ENCODE assay signal across 9 cellular contexts in genomic region chr19:51903192-51903591, GRCh38. TPM values are rescaled to one million over a fixed set of nuclear protein-coding genes. Genes with fewer than 3 reads are reported as not detected.
DNase-seq lines count a peak whose midpoint lies in the region; ATAC-seq, FAIRE-seq and TF ChIP-seq lines count a peak whose summit lies in the region.
"Had no signal": no experiment of that assay in that cellular context is flagged by ENCODE, and none has a peak within 500 bp of the region (broad histone marks: within the 10 kb centered on the region; RNA-seq: fewer than 3 reads in every experiment).

No MANE protein-coding gene starts in this region.

- intact Hi-C loops in activated naive CD4-positive, alpha-beta T cell treated with anti-CD3 and anti-CD28 coated beads for 36 hours (cut with micrococcal nuclease): no loop called here
- intact Hi-C loops in GM12878 (cut with micrococcal nuclease; ENCODE audit: unreplicated experiment): no loop called here

- H3K4me1 ChIP-seq in GM12878 (ENCODE audit: control insufficient read depth, insufficient read depth, low read length) (no peaks in the 10 kb centered on the region), suprapubic skin (peaks cover 11% of the 10 kb centered on the region)

- no peak for TF ChIP-seq EP300 in GM12878 (IDR thresholded peaks at IDR 0.05; ENCODE audit: borderline replicate concordance in 1 of 2, control insufficient read depth in 1 of 2, low read depth in 2 of 2, low read length in 2 of 2)
- TF ChIP-seq EP300 in suprapubic skin (IDR thresholded peaks at IDR 0.05): no peak

- CTCF ChIA-PET in activated naive CD4-positive, alpha-beta T cell treated with anti-CD3 and anti-CD28 coated beads for 36 hours (lab: Charles Lee): interaction anchor here (1.1 kb wide), 1 partner anchor 238 kb away, joined by 3 read pairs; no protein-coding TSS in a partner anchor
- CTCF ChIA-PET in GM12878 (lab: Yijun Ruan, JAX): no interaction called here

- peak overlapping the region; percentile 96 for H3K4me3 Mint-ChIP-seq in activated naive CD4-positive, alpha-beta T cell treated with anti-CD3 and anti-CD28 coated beads for 36 hours
- H3K4me3 Mint-ChIP-seq in mesothelial cell of epicardium: peak overlapping the region; percentile 99

- SMC1A ChIA-PET in GM12878 (lab: Charles Lee; ENCODE audit: uncharacterized antibody, unreplicated experiment): no interaction called here

- no peaks in the 10 kb centered on the region for H4K20me1 ChIP-seq in GM12878 (ENCODE audit: control insufficient read depth, insufficient read depth)

- POLR2A ChIA-PET in GM12878 (lab: Charles Lee): no interaction called here

- H3K27me3 Mint-ChIP-seq in activated naive CD4-positive, alpha-beta T cell treated with anti-CD3 and anti-CD28 coated beads for 36 hours (ENCODE audit: low read depth): peaks cover 16% of the 10 kb centered on the region
- H3K27me3 Mint-ChIP-seq in mesothelial cell of epicardium (ENCODE audit: low read depth): no peaks in the 10 kb centered on the region

- H3K27me3 ChIP-seq in GM12878 (replicated peaks in 1 of 2; ENCODE audit: control insufficient read depth in 2 of 2, insufficient read depth in 2 of 2, low read length in 1 of 2) (no peaks in the 10 kb centered on the region), suprapubic skin (peaks cover 11% of the 10 kb centered on the region)
- H3K27me3 ChIP-seq: thyroid gland had no signal

- BruUV-seq in GM12878 (replicated peaks; lab: Mats Ljungman, UMichigan): no TSS peak

- no peak for DNase-seq in activated naive CD4-positive, alpha-beta T cell treated with anti-CD3 and anti-CD28 coated beads for 36 hours
- no peak for DNase-seq in activated naive CD4-positive, alpha-beta T cell treated with anti-CD3 and anti-CD28 coated beads, Interleukin-2, amount 50 U/mL, for 16 hours
- DNase-seq in GM12878 (ENCODE audit: low read depth, low spot score) (no peak), mesothelial cell of epicardium (ENCODE audit: low spot score in 2 of 2, unreplicated experiment in 2 of 2) (no peak), suprapubic skin (ENCODE audit: low spot score in 2 of 2) (no peak), cerebellar cortex (ENCODE audit: low spot score) (no peak)

- H3K4me1 Mint-ChIP-seq in activated naive CD4-positive, alpha-beta T cell treated with anti-CD3 and anti-CD28 coated beads for 36 hours (ENCODE audit: low read depth): peaks cover 19% of the 10 kb centered on the region
- peaks cover 14% of the 10 kb centered on the region for H3K4me1 Mint-ChIP-seq in mesothelial cell of epicardium

- TF ChIP-seq RAD21 in GM12878 (IDR thresholded peaks at IDR 0.05; ENCODE audit: insufficient read depth, low read depth, low read length): no peak

- TF ChIP-seq CTCF in GM12878 (IDR thresholded peaks at IDR 0.05 in 2 of 3, conservative IDR thresholded peaks at IDR 0.05 in 1 of 3; ENCODE audit: control insufficient read depth in 2 of 3, extremely low read depth in 1 of 3, insufficient read depth in 1 of 3, low read depth in 3 of 3, low read length in 3 of 3) (no peak), mesothelial cell of epicardium (IDR thresholded peaks at IDR 0.05; ENCODE audit: unreplicated experiment) (no peak), suprapubic skin (IDR thresholded peaks at IDR 0.05) (no peak)

- no peak overlapping the region for H3K4me3 ChIP-seq in GM12878
- H3K4me3 ChIP-seq in suprapubic skin: peak overlapping the region; percentile 60

- H3K27ac Mint-ChIP-seq in activated naive CD4-positive, alpha-beta T cell treated with anti-CD3 and anti-CD28 coated beads for 36 hours: no peak overlapping the region
- no peak overlapping the region for H3K27ac Mint-ChIP-seq in mesothelial cell of epicardium

- peaks cover under 1 to 7% of the 10 kb centered on the region in 2 experiments; a peak in 3 of 4 replicates for H3K36me3 ChIP-seq in GM12878 (ENCODE audit: control insufficient read depth in 2 of 2, insufficient read depth in 2 of 2, low read length in 1 of 2)
- H3K36me3 ChIP-seq in suprapubic skin: peaks cover 26% of the 10 kb centered on the region

- WGBS in GM12878 (ENCODE audit: insufficient coverage, insufficient replicate concordance, low lambda C conversion rate, missing lambda C conversion rate): 87% methylated on average over 8 of the region's 8 CpGs
- WGBS in suprapubic skin: 73% methylated on average over 8 of the region's 8 CpGs

- peaks cover 54% of the 10 kb centered on the region for H3K9me3 Mint-ChIP-seq in activated naive CD4-positive, alpha-beta T cell treated with anti-CD3 and anti-CD28 coated beads for 36 hours
- peaks cover 56% of the 10 kb centered on the region for H3K9me3 Mint-ChIP-seq in mesothelial cell of epicardium

- no peak for FAIRE-seq in GM12878 (lab: Jason Lieb, UNC)

- no peak for ATAC-seq in GM12878
- ATAC-seq in GM18520 (IDR thresholded peaks at IDR 0.05; ENCODE audit: unreplicated experiment): no peak
- no peak for ATAC-seq in HG02678 (IDR thresholded peaks at IDR 0.05; ENCODE audit: unreplicated experiment)

- RAD21 ChIA-PET in GM12878 (lab: Charles Lee; ENCODE audit: unreplicated experiment): no interaction called here

- no peak overlapping the region for H2AFZ ChIP-seq in GM12878 (ENCODE audit: control insufficient read depth, low read depth, low read length)

- TF ChIP-seq POLR2A in GM12878 (IDR thresholded peaks at IDR 0.05; ENCODE audit: low read depth, low read length) (no peak), suprapubic skin (IDR thresholded peaks at IDR 0.05) (no peak)

- no peak overlapping the region for H3K27ac ChIP-seq in GM12878 (ENCODE audit: control insufficient read depth, insufficient read depth)
- no peak overlapping the region for H3K27ac ChIP-seq in suprapubic skin
- H3K27ac ChIP-seq: thyroid gland had no signal

- 0 out of 2 replicates have a peak overlapping the region, but pooled peaks have one; percentile 7 for H3K4me2 ChIP-seq in GM12878 (ENCODE audit: control insufficient read depth, insufficient read depth)

- no peak overlapping the region for H3K9ac ChIP-seq in GM12878 (ENCODE audit: control insufficient read depth, insufficient read depth, low read length)

- in situ Hi-C loops in GM12878 (cut with MboI): no loop called here

- H3K9me3 ChIP-seq in GM12878 (replicated peaks; ENCODE audit: control insufficient read depth, insufficient read depth, low read length) (peaks cover 43% of the 10 kb centered on the region), suprapubic skin (no peaks in the 10 kb centered on the region)
- H3K9me3 ChIP-seq: thyroid gland had no signal

- peaks cover 8% of the 10 kb centered on the region for H3K79me2 ChIP-seq in GM12878 (ENCODE audit: control insufficient read depth, insufficient read depth, low read length)

- peaks cover 84% of the 10 kb centered on the region for H3K36me3 Mint-ChIP-seq in activated naive CD4-positive, alpha-beta T cell treated with anti-CD3 and anti-CD28 coated beads for 36 hours (ENCODE audit: low read depth)
- peaks cover 55% of the 10 kb centered on the region for H3K36me3 Mint-ChIP-seq in mesothelial cell of epicardium

RNA-seq across cellular contexts. Expression of gene ZNF649, which starts 1.6 kb away (rescaled TPM):
- total RNA-seq in activated naive CD4-positive, alpha-beta T cell treated with anti-CD3 and anti-CD28 coated beads for 36 hours: 10 to 100 TPM; 10.4 to 11.6 TPM
- total RNA-seq in GM12878 (2013; cell fraction: nucleolus; rRNA removed): 100 and 104 TPM in 2 replicates
- 5.5 and 6.4 TPM in 2 replicates for total RNA-seq in GM12878 (2014; rRNA removed)
- total RNA-seq in GM12878 (2014; rRNA removed; fragmentation: Illumina TruSeq; extraction: Trizol): 9.7 TPM in 2 replicates
- 7.3 and 8.1 TPM in 2 replicates for total RNA-seq in GM12878 (2021)
- 3.0 TPM for polyA plus RNA-seq in GM12878 (2011; ENCODE audit: low read depth)
- polyA plus RNA-seq in GM12878 (2011; rRNA removed): 4.8 and 5.2 TPM in 2 replicates
- polyA plus RNA-seq in GM12878 (2011; cell fraction: cytosol; rRNA removed): 1.7 and 1.9 TPM in 2 replicates
- polyA plus RNA-seq in GM12878 (2011; cell fraction: nucleus; rRNA removed): 6.6 and 7.9 TPM in 2 replicates
- polyA plus RNA-seq in GM12878 (2012): 2.5 and 3.0 TPM in 2 replicates
- polyA plus RNA-seq in GM12878 (2014; fragmentation: Illumina TruSeq; extraction: Trizol): 5.1 and 5.8 TPM in 2 replicates
- polyA plus RNA-seq in GM12878 (2014; fragmentation: Nextera tagmentation; extraction: Ambion mirVana): under 1 TPM; 0.87 to 0.88 TPM
- 3.4 TPM in 2 replicates for polyA plus RNA-seq in GM12878 (2014; rRNA removed)
- 1 to 10 TPM; 4.3 to 4.7 TPM for polyA plus RNA-seq in GM12878 (2016; fragmentation: Nextera tagmentation; extraction: Ambion mirVana)
- polyA minus RNA-seq in GM12878 (2011; rRNA and poly(A)+ RNA removed): 11.9 and 16.2 TPM in 2 replicates
- polyA minus RNA-seq in GM12878 (2011; cell fraction: cytosol; rRNA and poly(A)+ RNA removed): 2.1 and 4.4 TPM in 2 replicates
- polyA minus RNA-seq in GM12878 (2011; cell fraction: nucleus; rRNA and poly(A)+ RNA removed): 16.8 and 22.4 TPM in 2 replicates
- 28.4 to 31.8 TPM (median 30.7 TPM) in 3 replicates for total RNA-seq in mesothelial cell of epicardium
- 10 to 100 TPM in 3 of 4 donors, 1 to 10 TPM in 1; 9.0 to 19.7 (median 14.3) TPM for total RNA-seq in suprapubic skin

RNA-seq across cellular contexts. Expression of gene ZNF577, which starts 15.4 kb away (rescaled TPM):
- 1 to 10 TPM; 5.4 to 5.6 TPM for total RNA-seq in activated naive CD4-positive, alpha-beta T cell treated with anti-CD3 and anti-CD28 coated beads for 36 hours
- total RNA-seq in GM12878 (2013; cell fraction: nucleolus; rRNA removed): 112 and 128 TPM in 2 replicates
- total RNA-seq in GM12878 (2014; rRNA removed) (5.6 and 6.0 TPM in 2 replicates), GM12878 (2014; rRNA removed; fragmentation: Illumina TruSeq; extraction: Trizol) (5.9 and 6.7 TPM in 2 replicates), GM12878 (2021) (4.3 and 6.1 TPM in 2 replicates), mesothelial cell of epicardium (23.0 to 27.4 TPM (median 23.1 TPM) in 3 replicates), suprapubic skin (10 to 100 TPM in 3 of 4 donors, 1 to 10 TPM in 1; 8.5 to 47.5 (median 17.9) TPM)
- polyA plus RNA-seq in GM12878 (2011; ENCODE audit: low read depth): 0.68 TPM
- polyA plus RNA-seq in GM12878 (2011; rRNA removed) (5.6 and 8.4 TPM in 2 replicates), GM12878 (2014; fragmentation: Illumina TruSeq; extraction: Trizol) (5.1 and 6.9 TPM in 2 replicates), GM12878 (2014; fragmentation: Nextera tagmentation; extraction: Ambion mirVana) (1 to 10 TPM; 1.0 to 1.4 TPM), GM12878 (2014; rRNA removed) (2.8 and 3.9 TPM in 2 replicates), GM12878 (2016; fragmentation: Nextera tagmentation; extraction: Ambion mirVana) (1 to 10 TPM; 2.9 TPM)
- 1.9 and 3.1 TPM in 2 replicates for polyA plus RNA-seq in GM12878 (2011; cell fraction: cytosol; rRNA removed)
- 14.3 and 15.2 TPM in 2 replicates for polyA plus RNA-seq in GM12878 (2011; cell fraction: nucleus; rRNA removed)
- 1.4 and 1.8 TPM in 2 replicates for polyA plus RNA-seq in GM12878 (2012)
- polyA minus RNA-seq in GM12878 (2011; rRNA and poly(A)+ RNA removed): 9.2 and 10.6 TPM in 2 replicates
- polyA minus RNA-seq in GM12878 (2011; cell fraction: cytosol; rRNA and poly(A)+ RNA removed): 0.83 and 1.5 TPM in 2 replicates
- 12.6 and 19.0 TPM in 2 replicates for polyA minus RNA-seq in GM12878 (2011; cell fraction: nucleus; rRNA and poly(A)+ RNA removed)

RNA-seq across cellular contexts. Expression of gene ZNF613, which starts 24.1 kb away (rescaled TPM):
- total RNA-seq in activated naive CD4-positive, alpha-beta T cell treated with anti-CD3 and anti-CD28 coated beads for 36 hours: 1 to 10 TPM; 2.0 to 3.1 TPM
- 12.4 and 15.0 TPM in 2 replicates for total RNA-seq in GM12878 (2013; cell fraction: nucleolus; rRNA removed)
- total RNA-seq in GM12878 (2014; rRNA removed): 4.4 and 4.9 TPM in 2 replicates
- total RNA-seq in GM12878 (2014; rRNA removed; fragmentation: Illumina TruSeq; extraction: Trizol): 6.9 and 7.8 TPM in 2 replicates
- 4.7 and 5.4 TPM in 2 replicates for total RNA-seq in GM12878 (2021)
- 2.1 TPM for polyA plus RNA-seq in GM12878 (2011; ENCODE audit: low read depth)
- polyA plus RNA-seq in GM12878 (2011; rRNA removed): 3.9 and 7.0 TPM in 2 replicates
- 2.5 and 4.1 TPM in 2 replicates for polyA plus RNA-seq in GM12878 (2011; cell fraction: cytosol; rRNA removed)
- polyA plus RNA-seq in GM12878 (2011; cell fraction: nucleus; rRNA removed): 2.4 and 3.8 TPM in 2 replicates
- 2.4 and 2.9 TPM in 2 replicates for polyA plus RNA-seq in GM12878 (2012)
- polyA plus RNA-seq in GM12878 (2014; fragmentation: Illumina TruSeq; extraction: Trizol): 5.3 and 7.1 TPM in 2 replicates
- 1 to 10 TPM; 3.3 to 5.1 TPM for polyA plus RNA-seq in GM12878 (2014; fragmentation: Nextera tagmentation; extraction: Ambion mirVana)
- 3.2 and 3.3 TPM in 2 replicates for polyA plus RNA-seq in GM12878 (2014; rRNA removed)
- 1 to 10 TPM; 5.8 to 7.1 TPM for polyA plus RNA-seq in GM12878 (2016; fragmentation: Nextera tagmentation; extraction: Ambion mirVana)
- 7.9 and 13.4 TPM in 2 replicates for polyA minus RNA-seq in GM12878 (2011; rRNA and poly(A)+ RNA removed)
- 2.3 and 3.0 TPM in 2 replicates for polyA minus RNA-seq in GM12878 (2011; cell fraction: cytosol; rRNA and poly(A)+ RNA removed)
- 3.9 TPM in 2 replicates for polyA minus RNA-seq in GM12878 (2011; cell fraction: nucleus; rRNA and poly(A)+ RNA removed)
- total RNA-seq in mesothelial cell of epicardium: 5.7 to 9.2 TPM (median 8.3 TPM) in 3 replicates
- total RNA-seq in suprapubic skin: 1 to 10 TPM; 2.2 to 4.4 (median 3.0) TPM
